16 cellular contexts compared by ENCODE assay signal in genomic region chr2:162067596-162067995, GRCh38.
"Had no signal": no experiment of that assay in that cellular context is flagged by ENCODE, and none has a peak within 500 bp of the region (broad histone marks: within the 10 kb centered on the region; RNA-seq: fewer than 3 reads in every experiment).

No MANE protein-coding gene starts in this region.

- H3K27me3 Mint-ChIP-seq: activated CD8-positive, alpha-beta memory T cell treated with anti-CD3 and anti-CD28 coated beads, Interleukin-2, amount 10 ng/mL, durations not matched to agents 7 days and 5 days; activated naive CD8-positive, alpha-beta T cell treated with anti-CD3 and anti-CD28 coated beads, Interleukin-2, amount 10 ng/mL, durations not matched to agents 7 days and 5 days; activated T-cell treated with anti-CD3 and anti-CD28 coated beads, Interleukin-2, amount 50 U/mL, for 24 hours; naive thymus-derived CD8-positive, alpha-beta T cell had no signal

- H3K4me3 Mint-ChIP-seq: activated CD8-positive, alpha-beta memory T cell treated with anti-CD3 and anti-CD28 coated beads, Interleukin-2, amount 10 ng/mL, durations not matched to agents 7 days and 5 days; activated T-cell treated with anti-CD3 and anti-CD28 coated beads, Interleukin-2, amount 50 U/mL, for 24 hours; endodermal cell; naive thymus-derived CD8-positive, alpha-beta T cell; stimulated activated effector memory CD8-positive, alpha-beta T cell treated with anti-CD3 and anti-CD28 coated beads, Interleukin-12 subunit alpha, Interleukin-12 subunit beta, amount 100 ng/mL, for 72 hours had no signal

- DNase-seq: activated CD4-positive, alpha-beta T cell treated with anti-CD3 and anti-CD28 coated beads for 1 hour; activated CD4-positive, alpha-beta T cell treated with anti-CD3 and anti-CD28 coated beads, Interleukin-2, amount 50 U/mL, for 48 hours; activated CD8-positive, alpha-beta memory T cell treated with anti-CD3 and anti-CD28 coated beads, Interleukin-2, amount 10 ng/mL, durations not matched to agents 7 days and 5 days; activated gamma-delta T cell; activated naive CD8-positive, alpha-beta T cell treated with anti-CD3 and anti-CD28 coated beads, Interleukin-2, amount 10 ng/mL, durations not matched to agents 7 days and 5 days; activated T-cell treated with anti-CD3 and anti-CD28 coated beads, Interleukin-2, amount 50 U/mL, for 24 hours; anterior cingulate cortex; dermis blood vessel endothelial cell; endodermal cell; erythroblast; left cardiac atrium; naive thymus-derived CD8-positive, alpha-beta T cell; nucleus accumbens; right cardiac atrium; trophoblast cell had no signal

- H3K27ac Mint-ChIP-seq: activated CD8-positive, alpha-beta memory T cell treated with anti-CD3 and anti-CD28 coated beads, Interleukin-2, amount 10 ng/mL, durations not matched to agents 7 days and 5 days; activated naive CD8-positive, alpha-beta T cell treated with anti-CD3 and anti-CD28 coated beads, Interleukin-2, amount 10 ng/mL, durations not matched to agents 7 days and 5 days; activated T-cell treated with anti-CD3 and anti-CD28 coated beads, Interleukin-2, amount 50 U/mL, for 24 hours; endodermal cell; stimulated activated effector memory CD8-positive, alpha-beta T cell treated with anti-CD3 and anti-CD28 coated beads, Interleukin-12 subunit alpha, Interleukin-12 subunit beta, amount 100 ng/mL, for 72 hours had no signal

- H3K9me3 Mint-ChIP-seq: activated naive CD8-positive, alpha-beta T cell treated with anti-CD3 and anti-CD28 coated beads, Interleukin-2, amount 10 ng/mL, durations not matched to agents 7 days and 5 days; activated T-cell treated with anti-CD3 and anti-CD28 coated beads, Interleukin-2, amount 50 U/mL, for 24 hours; naive thymus-derived CD8-positive, alpha-beta T cell; stimulated activated effector memory CD8-positive, alpha-beta T cell treated with anti-CD3 and anti-CD28 coated beads, Interleukin-12 subunit alpha, Interleukin-12 subunit beta, amount 100 ng/mL, for 72 hours had no signal

- ATAC-seq: activated CD8-positive, alpha-beta memory T cell treated with anti-CD3 and anti-CD28 coated beads, Interleukin-2, amount 10 ng/mL, durations not matched to agents 7 days and 5 days; left cardiac atrium; naive thymus-derived CD8-positive, alpha-beta T cell; right cardiac atrium; stimulated activated effector memory CD8-positive, alpha-beta T cell treated with anti-CD3 and anti-CD28 coated beads, Interleukin-12 subunit alpha, Interleukin-12 subunit beta, amount 100 ng/mL, for 72 hours had no signal
